ENCODE assay signal across 18 cellular contexts in the genomic region with DNA sequence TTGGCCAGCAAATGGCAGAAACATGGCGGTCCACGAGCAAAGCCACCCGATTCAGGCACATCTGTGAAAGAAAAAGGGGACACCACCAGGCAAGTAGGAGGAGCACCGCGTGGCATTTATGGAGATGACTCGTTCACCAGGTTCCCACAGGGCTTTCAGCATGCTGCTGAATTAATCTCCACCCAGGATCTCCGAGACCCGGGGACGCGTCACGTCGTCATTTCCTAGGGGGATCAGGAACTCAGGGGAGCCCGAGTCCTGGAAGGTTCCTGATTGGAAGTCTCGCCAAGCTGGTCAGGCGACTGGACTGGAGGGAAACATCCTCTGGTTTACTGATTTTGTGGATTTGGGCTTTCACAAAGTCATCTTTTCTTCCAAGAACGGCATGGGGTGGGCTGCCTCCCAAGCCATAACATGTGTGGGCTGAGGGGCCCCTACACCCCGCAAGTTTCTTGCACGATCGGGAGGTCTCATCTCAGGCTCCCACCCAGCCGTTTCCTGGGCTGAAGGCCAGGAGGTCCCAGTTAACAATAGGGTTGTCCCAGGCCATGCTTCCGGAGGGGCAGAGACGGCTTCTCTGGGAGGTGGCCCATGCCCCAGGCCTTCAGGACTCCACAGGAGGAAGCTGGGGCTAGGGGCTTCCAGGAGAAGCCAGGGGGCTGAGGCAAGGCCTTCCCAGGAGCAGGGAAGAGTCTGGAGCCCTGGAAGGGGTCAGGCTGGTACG. TPM values are rescaled to one million over a fixed set of nuclear protein-coding genes. Genes with fewer than 3 reads are reported as not detected.
A peak's percentile ranks its signal among the peaks of the same experiment; 100 is the strongest.
DNase-seq lines count a peak whose midpoint lies in the region; ATAC-seq and TF ChIP-seq lines count a peak whose summit lies in the region.
"Had no signal": no experiment of that assay in that cellular context is flagged by ENCODE, and none has a peak within 500 bp of the region (broad histone marks: within the 10 kb centered on the region; RNA-seq: fewer than 3 reads in every experiment).

No MANE protein-coding gene starts in this region.

- H3K36me3 ChIP-seq in psoas muscle (ENCODE audit: insufficient read depth in 1 of 2, low read depth in 1 of 2), result no peaks in the 10 kb centered on the region

- peak; percentile 34 for ATAC-seq in Right ventricle myocardium superior (ENCODE audit: poor library complexity)
- peak in 1 of 2 donors; percentile 62 for ATAC-seq in right cardiac atrium
- ATAC-seq in psoas muscle, result peak in 1 of 4 donors; percentile 36
- ATAC-seq: HCT116 had no signal

- CTCF ChIA-PET in MCF 10A (lab: Yijun Ruan, JAX), result interaction anchor here (0.6 kb wide), 1 partner anchor 78 kb away, joined by 4 read pairs; no protein-coding TSS in a partner anchor

- H3K9me3 Mint-ChIP-seq in MCF 10A (ENCODE audit: unreplicated experiment), result no peaks in the 10 kb centered on the region
- H3K9me3 Mint-ChIP-seq: CD4-positive, alpha-beta T cell had no signal

- peaks cover 7% of the 10 kb centered on the region for H3K4me1 Mint-ChIP-seq in MCF 10A (ENCODE audit: insufficient read depth, unreplicated experiment)

- 66% methylated on average over 23 of the region's 23 CpGs for WGBS in right cardiac atrium
- WGBS in psoas muscle, 3 donors, result 61 to 67% (median 62%) methylated on average over 23 of the region's 23 CpGs

- H3K4me3 ChIP-seq in NB4 (ENCODE audit: low read depth, low read length) (no peak overlapping the region), right cardiac atrium (ENCODE audit: low read length) (no peak overlapping the region), psoas muscle (no peak overlapping the region), foreskin fibroblast (ENCODE audit: low read depth in 1 of 2, low read length in 2 of 2) (no peak overlapping the region)

- no peak for TF ChIP-seq POLR2A in NB4 (IDR thresholded peaks at IDR 0.05; ENCODE audit: extremely low read depth, insufficient read length)

- intact Hi-C loops in Right ventricle myocardium superior (cut with DNase I), result no loop called here
- intact Hi-C loops in cardiac septum (cut with DNase I), result no loop called here
- intact Hi-C loops in right cardiac atrium (cut with DNase I), result no loop called here
- intact Hi-C loops in psoas muscle (cut with DNase I), result no loop called here
- intact Hi-C loops in MCF 10A (cut with micrococcal nuclease), result no loop called here

- no peaks in the 10 kb centered on the region for H3K36me3 Mint-ChIP-seq in MCF 10A (ENCODE audit: insufficient read depth, unreplicated experiment)

- no peak for DNase-seq in Right ventricle myocardium superior
- DNase-seq in cardiac septum (ENCODE audit: low spot score), result no peak
- DNase-seq in NB4 (ENCODE audit: low read depth), result peak; percentile 18
- DNase-seq in right cardiac atrium, result peak in 2 of 3 donors; percentile 43 to 68
- peak in 1 of 2 donors; percentile 52 for DNase-seq in psoas muscle
- no peak for DNase-seq in foreskin fibroblast
- DNase-seq in MCF 10A (ENCODE audit: unreplicated experiment), result no peak
- no peak for DNase-seq in activated T-cell treated with anti-CD3 and anti-CD28 coated beads, Interleukin-2, amount 50 U/mL, for 1 hour
- DNase-seq: AML-193; C1 segment of cervical spinal cord; CD4-positive, alpha-beta T cell; COR-L47; DMS153; DMS79 treated with DMSO at 0.1 percent for 48 hours; EL had no signal

- H3K4me1 ChIP-seq in right cardiac atrium (ENCODE audit: control insufficient read depth, insufficient read depth, low read length) (no peaks in the 10 kb centered on the region), psoas muscle (no peaks in the 10 kb centered on the region)

- TF ChIP-seq CTCF in NB4 (IDR thresholded peaks at IDR 0.05; ENCODE audit: low read depth, low read length) (no peak), psoas muscle (IDR thresholded peaks at IDR 0.05) (no peak), foreskin fibroblast (IDR thresholded peaks at IDR 0.05; ENCODE audit: low read depth, low read length) (no peak), MCF 10A (IDR thresholded peaks at IDR 0.05; ENCODE audit: unreplicated experiment) (no peak)

- H3K27me3 Mint-ChIP-seq in MCF 10A (ENCODE audit: insufficient read depth, unreplicated experiment), result no peaks in the 10 kb centered on the region
- H3K27me3 Mint-ChIP-seq: CD4-positive, alpha-beta T cell had no signal

- H3K27ac ChIP-seq in right cardiac atrium (ENCODE audit: low read length) (peak overlapping the region; percentile 46), psoas muscle (peak overlapping the region; percentile 23)
- H3K27ac ChIP-seq: 22Rv1, HL-60 had no signal

- H3K4me3 Mint-ChIP-seq in MCF 10A (ENCODE audit: unreplicated experiment), result no peak overlapping the region
- H3K4me3 Mint-ChIP-seq: CD4-positive, alpha-beta T cell had no signal

- H3K27ac Mint-ChIP-seq in MCF 10A (ENCODE audit: low read depth, unreplicated experiment), result no peak overlapping the region
- H3K27ac Mint-ChIP-seq: CD4-positive, alpha-beta T cell had no signal

- no peaks in the 10 kb centered on the region for H3K9me3 ChIP-seq in right cardiac atrium (ENCODE audit: control insufficient read depth, low read length)
- H3K9me3 ChIP-seq in psoas muscle, result no peaks in the 10 kb centered on the region

- POLR2A ChIA-PET in MCF 10A (lab: Yijun Ruan, JAX), result no interaction called here

- BruUV-seq in MCF 10A (replicated peaks; lab: Mats Ljungman, UMichigan), result no TSS peak

- H3K27me3 ChIP-seq in right cardiac atrium (ENCODE audit: control insufficient read depth, insufficient read depth) (no peaks in the 10 kb centered on the region), psoas muscle (ENCODE audit: insufficient read depth in 3 of 3, low read length in 2 of 3) (peaks cover 0 to 6% (median 0%) of the 10 kb centered on the region in 3 donors)

RNA-seq across cellular contexts. Expression of a gene that starts 0.6 kb away (rescaled TPM):
- not detected for total RNA-seq in Right ventricle myocardium superior
- total RNA-seq in cardiac septum, result 0.81 TPM
- under 1 TPM in 3 of 4 donors, not detected in 1; 0.06 to 0.28 (median 0.20) TPM for total RNA-seq in right cardiac atrium
- 0.18 TPM for polyA plus RNA-seq in right cardiac atrium
- under 1 TPM; 0.04 to 0.17 (median 0.06) TPM for total RNA-seq in psoas muscle
- 1 to 10 TPM in 1 of 3 donors, under 1 TPM in 2; 0.08 to 3.5 (median 0.13) TPM for polyA plus RNA-seq in psoas muscle
- total RNA-seq in MCF 10A (2022), result not detected in 2 replicates

Comparison
In these comparisons a context has a peak if more than half of its experiments do, and no peak if none do; other contexts are left out.
1. DNase-seq: peak in NB4 (single experiment) and right cardiac atrium (2 of 3); none in Right ventricle myocardium superior (single experiment), cardiac septum (single experiment), foreskin fibroblast (0 of 2), MCF 10A (single experiment) and activated T-cell treated with anti-CD3 and anti-CD28 coated beads, Interleukin-2, amount 50 U/mL, for 1 hour (single experiment).